Comparison of ENCODE assay signal across 19 cellular contexts in the genomic region with DNA sequence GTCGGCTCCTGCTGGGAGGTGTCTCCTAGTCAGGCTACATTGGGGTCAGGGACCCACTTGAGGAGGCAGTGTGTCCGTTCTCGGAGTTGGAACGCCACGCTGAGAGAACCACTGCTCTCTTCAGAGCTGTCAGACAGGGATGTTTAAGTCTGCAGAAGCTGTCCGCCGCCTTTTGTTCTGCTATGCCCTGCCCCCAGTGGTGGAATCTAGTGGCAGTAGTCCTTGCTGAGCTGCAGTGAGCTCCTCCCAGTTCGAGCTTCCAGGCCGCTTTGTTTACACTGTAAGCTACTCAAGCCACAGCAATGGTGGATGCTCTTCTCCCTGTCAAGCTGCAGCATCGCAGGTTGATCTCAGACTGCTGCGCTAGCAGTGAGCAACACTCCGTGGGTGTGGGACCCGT. TPM values are rescaled to one million over a fixed set of nuclear protein-coding genes. Genes with fewer than 3 reads are reported as not detected.
DNase-seq lines count a peak whose midpoint lies in the region; ATAC-seq and TF ChIP-seq lines count a peak whose summit lies in the region.
"Had no signal": no experiment of that assay in that cellular context is flagged by ENCODE, and none has a peak within 500 bp of the region (broad histone marks: within the 10 kb centered on the region; RNA-seq: fewer than 3 reads in every experiment).

No MANE protein-coding gene starts in this region.

- no peak overlapping the region for H3K9ac ChIP-seq in NT2/D1 (ENCODE audit: insufficient read length, low read depth)

- ATAC-seq in HG02981 (IDR thresholded peaks at IDR 0.05; ENCODE audit: unreplicated experiment): no peak
- no peak for ATAC-seq in GM19351 (IDR thresholded peaks at IDR 0.05; ENCODE audit: unreplicated experiment)
- ATAC-seq: Right ventricle myocardium inferior had no signal

- H3K4me3 ChIP-seq in H7 (ENCODE audit: insufficient read depth, low read depth, low read length): no peak overlapping the region
- no peak overlapping the region for H3K4me3 ChIP-seq in NT2/D1 (ENCODE audit: insufficient read length, low read depth)
- H3K4me3 ChIP-seq: HAP-1, Peyer's patch had no signal

- peaks cover 2% of the 10 kb centered on the region for H3K36me3 ChIP-seq in H7 (replicated peaks; ENCODE audit: control insufficient read depth, insufficient read depth, low read length)
- peaks cover 8% of the 10 kb centered on the region for H3K36me3 ChIP-seq in NT2/D1 (ENCODE audit: insufficient read depth, insufficient read length, low read length)

- H3K9me3 ChIP-seq in NT2/D1 (ENCODE audit: insufficient read depth, low read length): no peaks in the 10 kb centered on the region
- H3K9me3 ChIP-seq: BE2C, HAP-1, Peyer's patch had no signal

- CTCF ChIA-PET in GM10248 (lab: Yijun Ruan, JAX): interaction anchor here (1.4 to 2.5 kb wide), 2 partner anchors 10 to 69 kb away, joined by 4 to 10 read pairs; no protein-coding TSS in a partner anchor

- POLR2A ChIA-PET in GM10248 (lab: Yijun Ruan, JAX): no interaction called here

- peaks cover 4% of the 10 kb centered on the region for H3K4me1 ChIP-seq in NT2/D1 (ENCODE audit: insufficient read depth, insufficient read length)
- H3K4me1 ChIP-seq: BE2C, HAP-1, Peyer's patch had no signal

- no peaks in the 10 kb centered on the region for H3K27me3 ChIP-seq in H7 (ENCODE audit: control insufficient read depth, insufficient read depth, low read length)
- no peaks in the 10 kb centered on the region for H3K27me3 ChIP-seq in NT2/D1 (ENCODE audit: insufficient read depth, insufficient read length)
- H3K27me3 ChIP-seq: BE2C, Peyer's patch had no signal

- DNase-seq in H7 (peak; percentile 10), NT2/D1 (ENCODE audit: low read depth, low spot score) (peak; percentile 81), iPS DF 4.7 (ENCODE audit: extremely low read depth, low spot score) (peak; percentile 5), NCI-H446 (lab: John Stamatoyannopoulos, UW) (no peak), GM10248 (ENCODE audit: extremely low spot score) (no peak)
- DNase-seq: BE2C; Calu3; CD4-positive, alpha-beta T cell; DMS79 treated with DMSO at 0.1 percent for 48 hours; GDM1; KG1; NCI-H1417 treated with DMSO at 0.1 percent for 48 hours; NCI-H2029; NCI-H2171 treated with DMSO at 0.1 percent for 48 hours; Peyer's patch had no signal

- no peak for TF ChIP-seq CTCF in GM10248 (IDR thresholded peaks at IDR 0.05; ENCODE audit: control extremely low read depth, extremely low read depth, low read depth, missing control alignments)

RNA-seq across cellular contexts. Expression of a gene that starts 36.0 kb away (rescaled TPM):
- 28.1 and 37.6 TPM in 2 replicates for total RNA-seq in H7 (2014; rRNA removed; shearing (Covaris generic))

RNA-seq across cellular contexts. Expression of a gene that starts 36.3 kb away (rescaled TPM):
- total RNA-seq in H7 (2014; rRNA removed; shearing (Covaris generic)): 27.5 and 38.5 TPM in 2 replicates

Comparison
In these comparisons a context has a peak if more than half of its experiments do, and no peak if none do; other contexts are left out.
1. DNase-seq: peak in H7 (single experiment), NT2/D1 (single experiment) and iPS DF 4.7 (single experiment); none in NCI-H446 (0 of 2) and GM10248 (single experiment).